In the genomic region with DNA sequence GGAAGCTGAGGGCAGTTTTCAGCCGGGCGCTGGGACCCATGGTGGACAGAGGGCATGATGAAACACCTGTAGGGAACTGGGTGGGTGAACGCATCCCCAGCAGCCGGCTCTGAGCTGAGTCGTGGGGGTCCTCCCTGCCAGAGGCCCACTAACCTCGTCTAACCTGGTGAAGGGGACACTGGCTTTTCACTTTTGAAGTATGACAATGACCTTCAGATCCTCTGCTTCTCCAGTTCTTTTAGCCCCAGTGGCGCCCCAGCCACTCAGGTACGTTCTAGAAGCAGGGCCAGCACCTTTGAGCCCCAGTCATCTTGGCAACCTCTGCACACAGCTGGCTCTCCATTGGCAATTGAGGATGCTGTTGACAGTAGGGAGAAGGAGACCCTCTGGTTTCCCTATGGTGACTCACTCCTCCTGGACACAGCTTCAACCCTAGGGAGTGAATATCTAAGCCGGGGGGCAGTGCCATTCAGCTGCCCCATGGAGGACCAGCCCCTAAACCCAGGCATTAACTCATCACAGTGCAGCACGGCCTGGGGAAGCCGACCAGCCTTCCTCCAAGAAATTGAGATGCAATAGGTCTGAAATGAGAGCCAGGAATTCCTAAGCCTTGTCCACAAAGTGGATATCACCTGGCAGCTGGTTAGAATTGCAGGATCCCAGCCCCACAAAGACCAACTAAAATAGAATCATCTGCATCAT, we compare ENCODE assay signal across 16 cellular contexts. TPM values are rescaled to one million over a fixed set of nuclear protein-coding genes. Genes with fewer than 3 reads are reported as not detected.
DNase-seq lines count a peak whose midpoint lies in the region; ATAC-seq and TF ChIP-seq lines count a peak whose summit lies in the region.
"Had no signal": no experiment of that assay in that cellular context is flagged by ENCODE, and none has a peak within 500 bp of the region (broad histone marks: within the 10 kb centered on the region; RNA-seq: fewer than 3 reads in every experiment).

No MANE protein-coding gene starts in this region.

- no peaks in the 10 kb centered on the region for H3K27me3 ChIP-seq in DOHH2 (ENCODE audit: control insufficient read depth, low read length)
- no peaks in the 10 kb centered on the region for H3K27me3 ChIP-seq in neutrophil
- H3K27me3 ChIP-seq in hepatocyte = no peaks in the 10 kb centered on the region
- H3K27me3 ChIP-seq: MG63, transverse colon had no signal

- no peak for DNase-seq in T-helper 2 cell treated with Interferon-gamma antibody and Interleukin-4, amounts not matched to agents 5 μg/mL and 100 μg/mL, for 36 hours (ENCODE audit: low spot score)
- no peak for DNase-seq in T-helper 2 cell
- DNase-seq in activated naive CD8-positive, alpha-beta T cell treated with anti-CD3 and anti-CD28 coated beads, Interleukin-2, amount 10 ng/mL, durations not matched to agents 7 days and 5 days = no peak
- DNase-seq in NK-92 treated with Interleukin-12 subunit alpha and Interleukin-12 subunit beta, amount 100 ng/mL, for 24 hours (lab: John Stamatoyannopoulos, UW) = no peak
- no peak for DNase-seq in NCI-H1092 treated with DMSO at 0.1 percent for 48 hours (lab: John Stamatoyannopoulos, UW)
- no peak for DNase-seq in hepatocyte (ENCODE audit: low spot score)
- DNase-seq: amniotic stem cell, COR-L47, GF-D8, MG63, NCI-H2081, transverse colon had no signal

- no peak overlapping the region for H2AFZ ChIP-seq in hepatocyte

- WGBS in hepatocyte (ENCODE audit: low lambda C conversion rate, missing lambda C conversion rate) = 88% methylated on average over 11 of the region's 11 CpGs

- no peak for ATAC-seq in activated naive CD8-positive, alpha-beta T cell treated with anti-CD3 and anti-CD28 coated beads, Interleukin-2, amount 10 ng/mL, durations not matched to agents 7 days and 5 days (ENCODE audit: low read depth)

- H3K27ac Mint-ChIP-seq in T-helper 2 cell treated with Interferon-gamma antibody and Interleukin-4, amounts not matched to agents 5 μg/mL and 100 μg/mL, for 36 hours = peak overlapping the region; percentile 99
- H3K27ac Mint-ChIP-seq in activated naive CD8-positive, alpha-beta T cell treated with anti-CD3 and anti-CD28 coated beads, Interleukin-2, amount 10 ng/mL, durations not matched to agents 7 days and 5 days = peak overlapping the region; percentile 88

- POLR2A ChIA-PET in activated naive CD8-positive, alpha-beta T cell treated with anti-CD3 and anti-CD28 coated beads, Interleukin-2, amount 10 ng/mL, durations not matched to agents 7 days and 5 days (lab: Charles Lee) = interaction anchor here (1.0 to 8.1 kb wide), 9 partner anchors 10 to 65 kb away, joined by 3 to 112 read pairs (median 6); a partner anchor contains a TSS

- H3K4me1 ChIP-seq in DOHH2 (ENCODE audit: control insufficient read depth, low read length) = peaks cover 54% of the 10 kb centered on the region
- peaks cover 46 to 55% of the 10 kb centered on the region in 2 experiments for H3K4me1 ChIP-seq in neutrophil (ENCODE audit: control insufficient read depth in 1 of 2, insufficient read depth in 1 of 2, low read depth in 1 of 2, low read length in 1 of 2)
- H3K4me1 ChIP-seq in hepatocyte (ENCODE audit: insufficient read depth) = peaks cover 10% of the 10 kb centered on the region

- peaks cover 3% of the 10 kb centered on the region for H3K9me3 Mint-ChIP-seq in T-helper 2 cell treated with Interferon-gamma antibody and Interleukin-4, amounts not matched to agents 5 μg/mL and 100 μg/mL, for 36 hours
- no peaks in the 10 kb centered on the region for H3K9me3 Mint-ChIP-seq in activated naive CD8-positive, alpha-beta T cell treated with anti-CD3 and anti-CD28 coated beads, Interleukin-2, amount 10 ng/mL, durations not matched to agents 7 days and 5 days

- H3K4me3 Mint-ChIP-seq in T-helper 2 cell treated with Interferon-gamma antibody and Interleukin-4, amounts not matched to agents 5 μg/mL and 100 μg/mL, for 36 hours = peak overlapping the region; percentile 40
- peak overlapping the region; percentile 58 for H3K4me3 Mint-ChIP-seq in activated naive CD8-positive, alpha-beta T cell treated with anti-CD3 and anti-CD28 coated beads, Interleukin-2, amount 10 ng/mL, durations not matched to agents 7 days and 5 days

- H3K4me3 ChIP-seq in DOHH2 (ENCODE audit: low read length) (peak overlapping the region; percentile 30), neutrophil (ENCODE audit: low read depth in 1 of 2, low read length in 1 of 2) (no peak overlapping the region), hepatocyte (no peak overlapping the region)
- H3K4me3 ChIP-seq: coronary artery, MG63, transverse colon had no signal

- H3K9me3 ChIP-seq in DOHH2 (ENCODE audit: control insufficient read depth, insufficient read depth, low read length) (no peaks in the 10 kb centered on the region), neutrophil (no peaks in the 10 kb centered on the region), hepatocyte (ENCODE audit: low read depth) (no peaks in the 10 kb centered on the region)
- H3K9me3 ChIP-seq: MG63, transverse colon had no signal

- TF ChIP-seq CTCF in DOHH2 (IDR thresholded peaks at IDR 0.05; ENCODE audit: low read depth, low read length, poor library complexity, severe bottlenecking) = no peak
- no peak for TF ChIP-seq CTCF in neutrophil (IDR thresholded peaks at IDR 0.05)
- no peak for TF ChIP-seq CTCF in hepatocyte (IDR thresholded peaks at IDR 0.05; ENCODE audit: poor library complexity)

- H3K27me3 Mint-ChIP-seq in T-helper 2 cell treated with Interferon-gamma antibody and Interleukin-4, amounts not matched to agents 5 μg/mL and 100 μg/mL, for 36 hours (ENCODE audit: low read depth) = no peaks in the 10 kb centered on the region
- H3K27me3 Mint-ChIP-seq in activated naive CD8-positive, alpha-beta T cell treated with anti-CD3 and anti-CD28 coated beads, Interleukin-2, amount 10 ng/mL, durations not matched to agents 7 days and 5 days = no peaks in the 10 kb centered on the region

- H3K9me2 ChIP-seq in DOHH2 (replicated peaks; ENCODE audit: control insufficient read depth, low read length) (no peaks in the 10 kb centered on the region), hepatocyte (replicated peaks; ENCODE audit: insufficient read depth) (no peaks in the 10 kb centered on the region)

- H3F3A ChIP-seq in DOHH2 (ENCODE audit: control insufficient read depth, insufficient read depth) = peaks cover 6% of the 10 kb centered on the region

- H3K4me1 Mint-ChIP-seq in T-helper 2 cell treated with Interferon-gamma antibody and Interleukin-4, amounts not matched to agents 5 μg/mL and 100 μg/mL, for 36 hours (ENCODE audit: low read depth) = peaks cover 47% of the 10 kb centered on the region
- peaks cover 46% of the 10 kb centered on the region for H3K4me1 Mint-ChIP-seq in activated naive CD8-positive, alpha-beta T cell treated with anti-CD3 and anti-CD28 coated beads, Interleukin-2, amount 10 ng/mL, durations not matched to agents 7 days and 5 days

- no peaks in the 10 kb centered on the region for H4K20me1 ChIP-seq in DOHH2 (ENCODE audit: control insufficient read depth, insufficient read depth, low read depth, low read length)
- no peaks in the 10 kb centered on the region for H4K20me1 ChIP-seq in hepatocyte (ENCODE audit: insufficient read depth, poor library complexity, severe bottlenecking)

- H3K36me3 Mint-ChIP-seq in T-helper 2 cell treated with Interferon-gamma antibody and Interleukin-4, amounts not matched to agents 5 μg/mL and 100 μg/mL, for 36 hours (ENCODE audit: low read depth) = peaks cover 36% of the 10 kb centered on the region
- peaks cover 16% of the 10 kb centered on the region for H3K36me3 Mint-ChIP-seq in activated naive CD8-positive, alpha-beta T cell treated with anti-CD3 and anti-CD28 coated beads, Interleukin-2, amount 10 ng/mL, durations not matched to agents 7 days and 5 days

- no peaks in the 10 kb centered on the region for H3K36me3 ChIP-seq in DOHH2 (ENCODE audit: control insufficient read depth, low read length)
- H3K36me3 ChIP-seq in neutrophil = peaks cover 34% of the 10 kb centered on the region
- no peaks in the 10 kb centered on the region for H3K36me3 ChIP-seq in hepatocyte (replicated peaks; ENCODE audit: insufficient read depth, low read depth)
- H3K36me3 ChIP-seq: MG63, transverse colon had no signal

- H3K79me2 ChIP-seq in DOHH2 (ENCODE audit: control insufficient read depth, low read length) (no peaks in the 10 kb centered on the region), hepatocyte (no peaks in the 10 kb centered on the region)

- peak overlapping the region; percentile 56 for H3K4me2 ChIP-seq in DOHH2 (ENCODE audit: low read length)
- H3K4me2 ChIP-seq in hepatocyte = no peak overlapping the region

- no peak overlapping the region for H3K27ac ChIP-seq in DOHH2 (ENCODE audit: low read depth, low read length)
- H3K27ac ChIP-seq in neutrophil = peak overlapping the region; percentile 89
- H3K27ac ChIP-seq in hepatocyte = no peak overlapping the region
- H3K27ac ChIP-seq: coronary artery, RWPE1 had no signal

RNA-seq across cellular contexts. Expression of a gene that starts 46.1 kb away (rescaled TPM):
- 10 to 100 TPM; 37.8 to 38.0 TPM for total RNA-seq in activated naive CD8-positive, alpha-beta T cell treated with anti-CD3 and anti-CD28 coated beads, Interleukin-2, amount 10 ng/mL, durations not matched to agents 7 days and 5 days
- 125 and 133 TPM in 2 replicates for total RNA-seq in hepatocyte
- polyA plus RNA-seq in hepatocyte = 82.7 TPM in 2 replicates
